In genomic region chr4:150323551-150324325, GRCh38 we compare ENCODE assay signal across 21 cellular contexts.
DNase-seq lines count a peak whose midpoint lies in the region; ATAC-seq and TF ChIP-seq lines count a peak whose summit lies in the region.
"Had no signal": no experiment of that assay in that cellular context is flagged by ENCODE, and none has a peak within 500 bp of the region (broad histone marks: within the 10 kb centered on the region; RNA-seq: fewer than 3 reads in every experiment).

No MANE protein-coding gene starts in this region.

- H3K4me3 ChIP-seq in WERI-Rb-1 (ENCODE audit: low read depth, low read length) = no peak overlapping the region
- H3K4me3 ChIP-seq: left ventricle myocardium inferior, SJSA1 had no signal

- DNase-seq in GM03348 (ENCODE audit: low spot score) (peak; percentile 11), WERI-Rb-1 (peak; percentile 40), fibroblast of peridontal ligament (ENCODE audit: extremely low read depth) (peak; percentile 77), osteocyte (ENCODE audit: extremely low spot score, unreplicated experiment) (no peak), SW 1271 (lab: John Stamatoyannopoulos, UW) (no peak), NCI-H187 treated with DMSO at 0.1 percent for 48 hours (lab: John Stamatoyannopoulos, UW) (no peak)
- no peak for DNase-seq in activated T-cell treated with anti-CD3 and anti-CD28 coated beads, Interleukin-2, amount 50 U/mL, for 48 hours
- DNase-seq: activated CD4-positive, alpha-beta T cell treated with anti-CD3 and anti-CD28 coated beads, Interleukin-2, amount 50 U/mL, for 4 hours; activated naive CD4-positive, alpha-beta T cell treated with anti-CD3 and anti-CD28 coated beads for 36 hours; effector CD4-positive, alpha-beta T cell; GOT3; left ventricle myocardium inferior; MM.1S; NCI-H1436 treated with DMSO at 0.1 percent for 48 hours; NCI-H774; stimulated activated CD8-positive, alpha-beta memory T cell treated with anti-CD3 and anti-CD28 coated beads, Interleukin-4, amount 100 ng/mL, for 48 hours had no signal

- TF ChIP-seq CTCF in WERI-Rb-1 (IDR thresholded peaks at IDR 0.05; ENCODE audit: low read depth, low read length) (no peak), osteocyte (IDR thresholded peaks at IDR 0.05) (no peak)

- H3K4me3 Mint-ChIP-seq in osteocyte (ENCODE audit: unreplicated experiment) = no peak overlapping the region
- H3K4me3 Mint-ChIP-seq: activated naive CD4-positive, alpha-beta T cell treated with anti-CD3 and anti-CD28 coated beads for 36 hours; central memory CD8-positive, alpha-beta T cell had no signal

- no peaks in the 10 kb centered on the region for H3K9me3 Mint-ChIP-seq in osteocyte (ENCODE audit: unreplicated experiment)
- H3K9me3 Mint-ChIP-seq: activated naive CD4-positive, alpha-beta T cell treated with anti-CD3 and anti-CD28 coated beads for 36 hours; central memory CD8-positive, alpha-beta T cell; IgD-negative memory B cell had no signal

- peaks cover 15% of the 10 kb centered on the region for H3K4me1 Mint-ChIP-seq in osteocyte (ENCODE audit: unreplicated experiment)

- H3K27ac ChIP-seq in WERI-Rb-1 = no peak overlapping the region
- H3K27ac ChIP-seq: C4-2B, left ventricle myocardium inferior, SJSA1 had no signal

- H3K27ac Mint-ChIP-seq in osteocyte (ENCODE audit: unreplicated experiment) = peak overlapping the region; percentile 70
- H3K27ac Mint-ChIP-seq: activated naive CD4-positive, alpha-beta T cell treated with anti-CD3 and anti-CD28 coated beads for 36 hours had no signal

- H3K36me3 Mint-ChIP-seq in osteocyte (ENCODE audit: unreplicated experiment) = peaks cover 14% of the 10 kb centered on the region

- H3K9me3 ChIP-seq in WERI-Rb-1 (ENCODE audit: severe bottlenecking) = peaks cover 3% of the 10 kb centered on the region
- H3K9me3 ChIP-seq: left ventricle myocardium inferior, SJSA1 had no signal

- H3K27me3 Mint-ChIP-seq in osteocyte (ENCODE audit: unreplicated experiment) = no peaks in the 10 kb centered on the region
- H3K27me3 Mint-ChIP-seq: central memory CD8-positive, alpha-beta T cell; IgD-negative memory B cell had no signal

- H3K36me3 ChIP-seq in WERI-Rb-1 = peaks cover 2% of the 10 kb centered on the region; the same call in 1 of the 2 replicates
- H3K36me3 ChIP-seq: SJSA1 had no signal

- no peaks in the 10 kb centered on the region for H3K27me3 ChIP-seq in WERI-Rb-1 (ENCODE audit: insufficient read depth, low read depth, severe bottlenecking)
- H3K27me3 ChIP-seq: SJSA1 had no signal

- ATAC-seq in HG03039 (IDR thresholded peaks at IDR 0.05; ENCODE audit: unreplicated experiment) = no peak

Comparison
In these comparisons a context has a peak if more than half of its experiments do, and no peak if none do; other contexts are left out.
1. DNase-seq: peak in GM03348 (single experiment), WERI-Rb-1 (single experiment) and fibroblast of peridontal ligament (single experiment); none in osteocyte (single experiment), SW 1271 (0 of 2), activated T-cell treated with anti-CD3 and anti-CD28 coated beads, Interleukin-2, amount 50 U/mL, for 48 hours (0 of 2) and NCI-H187 treated with DMSO at 0.1 percent for 48 hours (single experiment).